1 cellular context compared by ENCODE assay signal in the genomic region with DNA sequence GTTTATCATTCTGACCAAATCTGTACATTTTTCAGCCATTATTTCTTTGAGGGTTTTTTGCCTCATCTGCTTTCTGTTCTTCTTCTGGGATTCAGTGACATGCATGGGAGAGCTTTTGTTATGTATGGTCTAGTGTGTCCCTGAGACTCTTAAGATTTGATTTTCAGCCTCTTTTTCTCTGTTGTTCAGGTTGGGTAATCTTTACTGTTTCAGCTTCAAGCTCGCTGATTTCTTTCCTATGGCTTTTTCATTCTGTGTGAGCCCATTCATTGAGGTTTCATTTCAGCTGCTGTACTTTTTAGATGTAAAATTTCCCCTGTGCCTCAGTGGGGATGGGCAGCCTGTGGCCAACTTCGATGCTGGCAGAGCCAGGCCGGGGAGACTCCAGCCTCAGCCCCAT.
A peak's percentile ranks its signal among the peaks of the same experiment; 100 is the strongest.
TF ChIP-seq lines count a peak whose summit lies in the region.

No MANE protein-coding gene starts in this region.

TF ChIP-seq in GM12878, 131 proteins besides CTCF, POLR2A, EP300 and RAD21:
- TF ChIP-seq IKZF2 (IDR thresholded peaks at IDR 0.05) = 0 out of 4 replicates have a peak, but pooled peaks of 1 of the 2 experiments have one; percentile 8
- no peak for TF ChIP-seq NFXL1 (IDR thresholded peaks at IDR 0.05; ENCODE audit: borderline replicate concordance)
- peak; percentile 9; the same call in 1 of the 2 replicates for TF ChIP-seq RUNX3 (IDR thresholded peaks at IDR 0.05; ENCODE audit: low read length)
- no peak for TF ChIP-seq REST (IDR thresholded peaks at IDR 0.05; ENCODE audit: low read depth, low read length)
